Comparison of ENCODE assay signal across 1 cellular context in genomic region chr11:33912405-33913361, GRCh38.
TF ChIP-seq lines count a peak whose summit lies in the region.

No MANE protein-coding gene starts in this region.

TF ChIP-seq in K562, 482 proteins besides CTCF, POLR2A, EP300 and RAD21 (continued from another document and continues in another):
- TF ChIP-seq CHD7 (IDR thresholded peaks at IDR 0.05; ENCODE audit: low read depth, low read length) (no peak), SP2 (IDR thresholded peaks at IDR 0.05; ENCODE audit: extremely low read depth, low read depth, low read length, poor library complexity, severe bottlenecking) (no peak), PHB (CRISPR knock-in tag; IDR thresholded peaks at IDR 0.05) (no peak), ZSCAN29 (IDR thresholded peaks at IDR 0.05) (no peak), KHSRP (IDR thresholded peaks at IDR 0.05) (no peak), SMARCA5 (IDR thresholded peaks at IDR 0.05) (no peak), NR3C1 (CRISPR knock-in tag; IDR thresholded peaks at IDR 0.05) (no peak), EGR1 (conservative IDR thresholded peaks at IDR 0.05) (no peak), MLX (CRISPR knock-in tag; conservative IDR thresholded peaks at IDR 0.05) (no peak), ZNF134 (CRISPR knock-in tag; conservative IDR thresholded peaks at IDR 0.05) (no peak), SAP30 (IDR thresholded peaks at IDR 0.05; ENCODE audit: borderline replicate concordance, insufficient read depth, low read depth, low read length, poor library complexity, severe bottlenecking) (no peak), TAF7 (tag; IDR thresholded peaks at IDR 0.05) (no peak), ZNF217 (CRISPR knock-in tag; IDR thresholded peaks at IDR 0.05) (no peak), THAP7 (CRISPR knock-in tag; IDR thresholded peaks at IDR 0.05) (no peak), CLOCK (CRISPR knock-in tag; IDR thresholded peaks at IDR 0.05; ENCODE audit: borderline replicate concordance) (no peak), HOMEZ (CRISPR knock-in tag; IDR thresholded peaks at IDR 0.05) (no peak), ARID1B (IDR thresholded peaks at IDR 0.05) (peak; percentile 73), EP400 (IDR thresholded peaks at IDR 0.05) (no peak), CBFA2T2 (conservative IDR thresholded peaks at IDR 0.05) (no peak), ZNF282 (CRISPR knock-in tag; IDR thresholded peaks at IDR 0.05) (no peak), NKRF (IDR thresholded peaks at IDR 0.05; ENCODE audit: borderline replicate concordance) (no peak), FOXM1 (IDR thresholded peaks at IDR 0.05; ENCODE audit: low read depth) (peak; percentile 18; the same call in 1 of the 2 replicates), FOXM1 (CRISPR knock-in tag; IDR thresholded peaks at IDR 0.05; ENCODE audit: low read depth) (no peak), HLTF (IDR thresholded peaks at IDR 0.05) (no peak), ZBTB1 (CRISPR knock-in tag; IDR thresholded peaks at IDR 0.05; ENCODE audit: borderline replicate concordance, low read depth) (no peak), PYGO2 (tag; IDR thresholded peaks at IDR 0.05) (no peak), ETV5 (CRISPR knock-in tag; IDR thresholded peaks at IDR 0.05; ENCODE audit: low read depth) (no peak), BRD9 (IDR thresholded peaks at IDR 0.05; ENCODE audit: low read depth, partially characterized antibody) (peak; percentile 63), CHD2 (IDR thresholded peaks at IDR 0.05; ENCODE audit: low read depth, low read length) (no peak), PTBP1 (IDR thresholded peaks at IDR 0.05; ENCODE audit: low read depth, low read length) (no peak), TEAD2 (tag; IDR thresholded peaks at IDR 0.05) (no peak), HOXB6 (CRISPR knock-in tag; IDR thresholded peaks at IDR 0.05; ENCODE audit: borderline replicate concordance) (no peak), ETV1 (tag; conservative IDR thresholded peaks at IDR 0.05; ENCODE audit: low read depth) (peak; percentile 54; the same call in 1 of the 2 replicates), RUNX1 (IDR thresholded peaks at IDR 0.05; ENCODE audit: low read depth) (no peak), AFF4 (CRISPR knock-in tag; IDR thresholded peaks at IDR 0.05) (no peak), FOXA3 (CRISPR knock-in tag; conservative IDR thresholded peaks at IDR 0.05 in 1 of 2, IDR thresholded peaks at IDR 0.05 in 1 of 2) (no peak; a peak in 1 of 4 replicates), ELK1 (CRISPR knock-in tag; IDR thresholded peaks at IDR 0.05) (no peak), TCF3 (CRISPR knock-in tag; IDR thresholded peaks at IDR 0.05) (peak; percentile 29; the same call in 1 of the 2 replicates)
